ENCODE assay signal across 19 cellular contexts in the genomic region with DNA sequence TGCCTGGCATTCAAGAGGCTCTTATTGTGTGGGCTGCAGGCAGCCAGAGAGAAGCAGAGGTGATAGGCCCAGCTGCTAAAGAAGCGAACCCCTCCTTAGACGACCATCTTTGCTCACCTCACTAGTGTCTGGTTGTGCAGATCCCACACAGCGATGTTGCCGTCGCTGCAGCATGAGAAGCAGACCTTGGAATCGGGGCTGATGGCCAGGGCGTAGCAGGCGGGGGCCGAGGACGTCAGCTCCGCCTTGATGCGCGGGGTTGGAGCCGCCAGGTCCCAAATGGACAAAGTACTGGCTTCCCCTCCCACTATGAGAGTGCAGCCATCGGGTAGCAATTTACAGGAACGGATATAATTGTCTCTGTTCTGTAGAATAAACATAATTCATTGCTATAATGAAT.
"Had no signal": no experiment of that assay in that cellular context is flagged by ENCODE, and none has a peak within 500 bp of the region (broad histone marks: within the 10 kb centered on the region; RNA-seq: fewer than 3 reads in every experiment).

No MANE protein-coding gene starts in this region.

- H3K4me3 ChIP-seq: dorsolateral prefrontal cortex, left ventricle myocardium inferior, lower lobe of right lung, neural progenitor cell, ovary, transverse colon had no signal

- H3K27ac ChIP-seq: dorsolateral prefrontal cortex, left ventricle myocardium inferior, lower lobe of right lung, neural progenitor cell, ovary had no signal

- ATAC-seq: left cardiac atrium; lower lobe of right lung; natural killer cell treated with Interleukin-12 subunit alpha and Interleukin-12 subunit beta and Interleukin-15 and Interleukin-18, amount 100 ng/mL, for 72 hours; right cardiac atrium had no signal

- H3K27ac Mint-ChIP-seq: memory B cell; natural killer cell treated with Interleukin-12 subunit alpha and Interleukin-12 subunit beta and Interleukin-15 and Interleukin-18, amount 100 ng/mL, for 72 hours; neural progenitor cell had no signal

- H3K36me3 ChIP-seq: ovary had no signal

- DNase-seq: cortex of kidney; dorsolateral prefrontal cortex; effector CD8-positive, alpha-beta T cell; immature natural killer cell; left cardiac atrium; left ventricle myocardium inferior; lower lobe of right lung; midbrain; nucleus accumbens; ovary; right cardiac atrium; small intestine; stimulated activated CD4-positive, alpha-beta T cell treated with anti-CD3 and anti-CD28 coated beads, Interleukin-12 subunit alpha, Interleukin-12 subunit beta, amount 100 ng/mL, for 4 hours; stimulated activated naive CD4-positive, alpha-beta T cell treated with Interleukin-2 at 50 U/mL for 16 hours; transverse colon had no signal

- H3K9me3 Mint-ChIP-seq: immature natural killer cell; memory B cell; natural killer cell treated with Interleukin-12 subunit alpha and Interleukin-12 subunit beta and Interleukin-15 and Interleukin-18, amount 100 ng/mL, for 72 hours; neural progenitor cell had no signal

- H3K9ac ChIP-seq: neural progenitor cell had no signal

- H3K27me3 ChIP-seq: dorsolateral prefrontal cortex, neural progenitor cell, ovary, transverse colon had no signal

- H3K4me3 Mint-ChIP-seq: immature natural killer cell; memory B cell; natural killer cell treated with Interleukin-12 subunit alpha and Interleukin-12 subunit beta and Interleukin-15 and Interleukin-18, amount 100 ng/mL, for 72 hours; neural progenitor cell had no signal

- H3K27me3 Mint-ChIP-seq: memory B cell; natural killer cell treated with Interleukin-12 subunit alpha and Interleukin-12 subunit beta and Interleukin-15 and Interleukin-18, amount 100 ng/mL, for 72 hours; progenitor cell of endocrine pancreas had no signal

- H2AFZ ChIP-seq: neural progenitor cell had no signal

- H3K9me3 ChIP-seq: left ventricle myocardium inferior, lower lobe of right lung, ovary, transverse colon had no signal

- H3K4me2 ChIP-seq: neural progenitor cell had no signal
